Comparison of ENCODE assay signal across 29 cellular contexts in genomic region chr12:70604662-70605061, GRCh38. TPM values are rescaled to one million over a fixed set of nuclear protein-coding genes. Genes with fewer than 3 reads are reported as not detected.
"Had no signal": no experiment of that assay in that cellular context is flagged by ENCODE, and none has a peak within 500 bp of the region (broad histone marks: within the 10 kb centered on the region; RNA-seq: fewer than 3 reads in every experiment).

No MANE protein-coding gene starts in this region.

- H3K27me3 ChIP-seq: body of pancreas, colonic mucosa had no signal

- DNase-seq: activated CD4-positive, alpha-beta memory T cell treated with anti-CD3 and anti-CD28 coated beads for 36 hours; activated CD4-positive, alpha-beta T cell treated with anti-CD3 and anti-CD28 coated beads for 36 hours; activated CD4-positive, alpha-beta T cell treated with anti-CD3 and anti-CD28 coated beads, Interleukin-2, amount 10 ng/mL, durations not matched to agents 24 days and 14 days; activated CD4-positive, CD25-positive, alpha-beta regulatory T cell; activated CD4-positive, CD25-positive, alpha-beta regulatory T cell treated with anti-CD3 and anti-CD28 coated beads, Interleukin-2, amount 50 U/mL, for 72 hours; activated CD8-positive, alpha-beta memory T cell treated with anti-CD3 and anti-CD28 coated beads, Interleukin-2, amount 10 ng/mL, durations not matched to agents 7 days and 5 days; activated CD8-positive, alpha-beta memory T cell treated with anti-CD3 and anti-CD28 coated beads, Interleukin-2, amount 50 U/mL, for 4 hours; activated CD8-positive, alpha-beta T cell treated with anti-CD3 and anti-CD28 coated beads, Interleukin-2, amount 10 ng/mL, durations not matched to agents 7 days and 5 days; activated effector memory CD4-positive, alpha-beta T cell treated with anti-CD3 and anti-CD28 coated beads, Interleukin-2, amount 50 U/mL, for 16 hours; activated naive CD4-positive, alpha-beta T cell treated with anti-CD3 and anti-CD28 coated beads for 36 hours; activated naive CD8-positive, alpha-beta T cell treated with anti-CD3 and anti-CD28 coated beads for 36 hours; activated naive CD8-positive, alpha-beta T cell treated with anti-CD3 and anti-CD28 coated beads, Interleukin-2, amount 50 U/mL, for 24 hours; activated T-cell treated with anti-CD3 and anti-CD28 coated beads, Interleukin-2, amount 50 U/mL, for 1 hour; activated T-cell treated with anti-CD3 and anti-CD28 coated beads, Interleukin-2, amount 50 U/mL, for 48 hours; adrenal gland; amygdala; aorta; body of pancreas; central memory CD4-positive, alpha-beta T cell; cerebellar nuclear complex; colonic mucosa; effector CD8-positive, alpha-beta T cell; esophagus squamous epithelium; T-helper 2 cell had no signal

- H3K36me3 ChIP-seq: adrenal gland, colonic mucosa, esophagus squamous epithelium had no signal

- H3K4me3 ChIP-seq: adrenal gland, body of pancreas, colonic mucosa had no signal

- H3K27ac ChIP-seq: adrenal gland, body of pancreas, colonic mucosa, epithelial cell of prostate, esophagus squamous epithelium had no signal

- ATAC-seq: activated CD4-positive, alpha-beta T cell treated with anti-CD3 and anti-CD28 coated beads for 36 hours; activated CD8-positive, alpha-beta memory T cell treated with anti-CD3 and anti-CD28 coated beads, Interleukin-2, amount 10 ng/mL, durations not matched to agents 7 days and 5 days; activated CD8-positive, alpha-beta T cell treated with anti-CD3 and anti-CD28 coated beads, Interleukin-2, amount 10 ng/mL, durations not matched to agents 7 days and 5 days; activated naive CD8-positive, alpha-beta T cell treated with anti-CD3 and anti-CD28 coated beads, Interleukin-2, amount 50 U/mL, for 24 hours; body of pancreas had no signal

- H3K9me3 ChIP-seq: adrenal gland, body of pancreas, colonic mucosa, esophagus squamous epithelium had no signal

- H3K4me1 ChIP-seq: adrenal gland, colonic mucosa had no signal

RNA-seq across cellular contexts. Expression of gene PTPRB, which starts 32.6 kb away (rescaled TPM):
- total RNA-seq: activated CD4-positive, alpha-beta memory T cell treated with anti-CD3 and anti-CD28 coated beads for 36 hours; activated CD4-positive, alpha-beta T cell treated with anti-CD3 and anti-CD28 coated beads for 36 hours; activated CD4-positive, alpha-beta T cell treated with anti-CD3 and anti-CD28 coated beads, Interleukin-2, amount 10 ng/mL, durations not matched to agents 24 days and 14 days; activated CD8-positive, alpha-beta memory T cell treated with anti-CD3 and anti-CD28 coated beads for 36 hours; activated CD8-positive, alpha-beta memory T cell treated with anti-CD3 and anti-CD28 coated beads, Interleukin-2, amount 10 ng/mL, durations not matched to agents 7 days and 5 days; activated CD8-positive, alpha-beta T cell treated with anti-CD3 and anti-CD28 coated beads, Interleukin-2, amount 10 ng/mL, durations not matched to agents 7 days and 5 days; activated naive CD4-positive, alpha-beta T cell treated with anti-CD3 and anti-CD28 coated beads for 36 hours; activated naive CD8-positive, alpha-beta T cell treated with anti-CD3 and anti-CD28 coated beads for 36 hours; activated T-helper 1 cell treated with anti-CD3 and anti-CD28 coated beads, Interleukin-12 subunit alpha, Interleukin-12 subunit beta, Interleukin-2, Interleukin-4 antibody, amounts not matched to agents 30 ng/mL and 10 ng/mL and 1 ng/mL, durations not matched to agents 14 hours and 24 hours and 36 hours; activated T-helper 2 cell treated with anti-CD3 and anti-CD28 coated beads, Interferon-gamma antibody, Interleukin-2, Interleukin-4, amounts not matched to agents 10 μg/mL and 5 μg/mL and 100 μg/mL, durations not matched to agents 14 hours and 24 hours and 36 hours; T-helper 1 cell treated with Interleukin-12 subunit alpha and Interleukin-12 subunit beta and Interleukin-4 antibody, amounts not matched to agents 30 ng/mL and 1 ng/mL, for 36 hours had no signal
